Comparison of ENCODE assay signal across 22 cellular contexts in genomic region chr4:157854819-157855218, GRCh38.
DNase-seq lines count a peak whose midpoint lies in the region; ATAC-seq, FAIRE-seq and TF ChIP-seq lines count a peak whose summit lies in the region.
"Had no signal": no experiment of that assay in that cellular context is flagged by ENCODE, and none has a peak within 500 bp of the region (broad histone marks: within the 10 kb centered on the region; RNA-seq: fewer than 3 reads in every experiment).

No MANE protein-coding gene starts in this region.

- TF ChIP-seq EP300 in HepG2 (IDR thresholded peaks at IDR 0.05; ENCODE audit: low read depth in 2 of 2, low read length in 2 of 2), result no peak
- TF ChIP-seq EP300 in HepG2 (CRISPR knock-in tag; IDR thresholded peaks at IDR 0.05; ENCODE audit: borderline replicate concordance), result no peak
- no peak for TF ChIP-seq EP300 in K562 (IDR thresholded peaks at IDR 0.05; ENCODE audit: low read length)

- peaks cover 11% of the 10 kb centered on the region for H3K9me3 Mint-ChIP-seq in progenitor cell of endocrine pancreas (ENCODE audit: low read depth)

- TF ChIP-seq RAD21 in HepG2 (CRISPR knock-in tag; IDR thresholded peaks at IDR 0.05) (no peak), K562 (CRISPR knock-in tag; conservative IDR thresholded peaks at IDR 0.05 in 1 of 2, IDR thresholded peaks at IDR 0.05 in 1 of 2) (no peak)

- H3K27me3 Mint-ChIP-seq in progenitor cell of endocrine pancreas, result no peaks in the 10 kb centered on the region
- H3K27me3 Mint-ChIP-seq: B cell; CD4-positive, alpha-beta T cell had no signal

- TF ChIP-seq CTCF in HepG2 (CRISPR knock-in tag; IDR thresholded peaks at IDR 0.05) (no peak), right lobe of liver (IDR thresholded peaks at IDR 0.05) (no peak), K562 (IDR thresholded peaks at IDR 0.05 in 2 of 3, conservative IDR thresholded peaks at IDR 0.05 in 1 of 3; ENCODE audit: insufficient read depth in 2 of 3, low read depth in 1 of 3, low read length in 3 of 3) (no peak), progenitor cell of endocrine pancreas (IDR thresholded peaks at IDR 0.05; ENCODE audit: unreplicated experiment) (no peak), body of pancreas (IDR thresholded peaks at IDR 0.05) (no peak)

- peaks cover 12% of the 10 kb centered on the region for H3K4me1 Mint-ChIP-seq in progenitor cell of endocrine pancreas (ENCODE audit: low read depth)
- H3K4me1 Mint-ChIP-seq: B cell had no signal

- H3K36me3 Mint-ChIP-seq in progenitor cell of endocrine pancreas (ENCODE audit: insufficient read depth), result peaks cover 2% of the 10 kb centered on the region
- H3K36me3 Mint-ChIP-seq: CD8-positive, alpha-beta T cell had no signal

- no peaks in the 10 kb centered on the region for H3K36me3 ChIP-seq in HepG2 (replicated peaks in 1 of 2; ENCODE audit: control insufficient read depth in 1 of 2, insufficient read depth in 2 of 2, low read length in 2 of 2)
- no peaks in the 10 kb centered on the region for H3K36me3 ChIP-seq in right lobe of liver
- H3K36me3 ChIP-seq in K562 (ENCODE audit: control insufficient read depth, insufficient read depth, low read length), result no peaks in the 10 kb centered on the region
- no peaks in the 10 kb centered on the region for H3K36me3 ChIP-seq in body of pancreas (replicated peaks in 1 of 2; ENCODE audit: insufficient read depth in 1 of 2, low read depth in 2 of 2)
- H3K36me3 ChIP-seq: BLaER1 treated with 17β-estradiol and CSF1 and Interleukin-3, amounts not matched to agents 10 nM and 100 nM had no signal

- H3K9ac ChIP-seq in HepG2 (ENCODE audit: insufficient read depth, low read depth, low read length) (no peak overlapping the region), K562 (ENCODE audit: insufficient read depth in 1 of 2, low read depth in 2 of 2, low read length in 2 of 2) (no peak overlapping the region)
- H3K9ac ChIP-seq: BLaER1 treated with 17β-estradiol and CSF1 and Interleukin-3, amounts not matched to agents 10 nM and 100 nM had no signal

- H3K27ac ChIP-seq in HepG2 (ENCODE audit: extremely low read length, insufficient read depth, low read length) (no peak overlapping the region), right lobe of liver (no peak overlapping the region), K562 (ENCODE audit: extremely low read depth, low read depth, low read length) (no peak overlapping the region), body of pancreas (no peak overlapping the region)
- H3K27ac ChIP-seq: 22Rv1; A549; BLaER1 treated with 17β-estradiol and CSF1 and Interleukin-3, amounts not matched to agents 10 nM and 100 nM; C4-2B had no signal

- 27% methylated on average over 5 of the region's 5 CpGs for WGBS in HepG2 (ENCODE audit: low lambda C conversion rate)
- 54% methylated on average over 5 of the region's 5 CpGs for WGBS in right lobe of liver (ENCODE audit: insufficient coverage, low coverage, low lambda C conversion rate, missing lambda C conversion rate)
- 5% methylated on average over 5 of the region's 5 CpGs for WGBS in K562 (ENCODE audit: insufficient coverage, low coverage, missing lambda C conversion rate)
- 64% methylated on average over 5 of the region's 5 CpGs for WGBS in body of pancreas, 2 donors

- H3K79me2 ChIP-seq in HepG2 (ENCODE audit: insufficient read depth, low read length) (no peaks in the 10 kb centered on the region), K562 (ENCODE audit: control insufficient read depth, insufficient read depth, low read length) (no peaks in the 10 kb centered on the region)

- FAIRE-seq in HepG2 (lab: Jason Lieb, UNC) (no peak), K562 (lab: Jason Lieb, UNC) (no peak)
- FAIRE-seq: A549, D721Med, G401.6, GM12892, GM18507 had no signal

- H2AFZ ChIP-seq in HepG2 (ENCODE audit: low read length), result no peak overlapping the region
- H2AFZ ChIP-seq in K562 (ENCODE audit: low read depth, low read length), result no peak overlapping the region

- ATAC-seq in HepG2, result no peak
- no peak for ATAC-seq in right lobe of liver
- ATAC-seq in K562, result no peak
- no peak for ATAC-seq in body of pancreas
- ATAC-seq: A549; CD8-positive, alpha-beta T cell had no signal

- DNase-seq in HepG2 (ENCODE audit: low spot score), result no peak
- no peak for DNase-seq in right lobe of liver
- DNase-seq in K562 (ENCODE audit: extremely low read depth in 1 of 4, low spot score in 3 of 4), result no peak
- no peak for DNase-seq in progenitor cell of endocrine pancreas (ENCODE audit: low spot score, unreplicated experiment)
- no peak for DNase-seq in NCI-H2029 (lab: John Stamatoyannopoulos, UW)
- DNase-seq in body of pancreas, result no peak
- DNase-seq: AML-193; Caco-2; Calu3; CD4-positive, alpha-beta T cell; CD8-positive, alpha-beta T cell; DMS79 treated with DMSO at 0.1 percent for 48 hours; GF-D8 had no signal

- H3K9me3 ChIP-seq in HepG2 (ENCODE audit: low read length) (no peaks in the 10 kb centered on the region), right lobe of liver (no peaks in the 10 kb centered on the region), K562 (replicated peaks; ENCODE audit: control insufficient read depth, insufficient read depth, low read depth, low read length) (no peaks in the 10 kb centered on the region), body of pancreas (no peaks in the 10 kb centered on the region)
- H3K9me3 ChIP-seq: A549; BLaER1 treated with 17β-estradiol and CSF1 and Interleukin-3, amounts not matched to agents 10 nM and 100 nM; Caco-2 had no signal

- in situ Hi-C loops in HepG2 (cut with HindIII; ENCODE audit: extremely low pct_ligation_motif_present, low pct_unique_long_range_greater_than_20kb), result no loop called here
- in situ Hi-C loops in K562 (cut with MboI), result no loop called here

- POLR2A ChIA-PET in HepG2 (lab: Yijun Ruan, JAX) (no interaction called here), K562 (lab: Yijun Ruan, JAX) (no interaction called here)

- BruUV-seq in HepG2 (replicated peaks; lab: Mats Ljungman, UMichigan) (no TSS peak), K562 (replicated peaks; lab: Mats Ljungman, UMichigan) (no TSS peak)

- H3K27me3 ChIP-seq in HepG2 (ENCODE audit: control insufficient read depth in 1 of 2, insufficient read depth in 2 of 2, low read length in 2 of 2) (no peaks in the 10 kb centered on the region), right lobe of liver (no peaks in the 10 kb centered on the region), K562 (ENCODE audit: control insufficient read depth in 2 of 2, insufficient read depth in 2 of 2, low read length in 2 of 2) (no peaks in the 10 kb centered on the region), body of pancreas (no peaks in the 10 kb centered on the region)
- H3K27me3 ChIP-seq: BLaER1 treated with 17β-estradiol and CSF1 and Interleukin-3, amounts not matched to agents 10 nM and 100 nM had no signal

- CTCF ChIA-PET in HepG2 (lab: Yijun Ruan, JAX; ENCODE audit: low intra/inter-chr PET ratio, low total read pairs), result no interaction called here
- CTCF ChIA-PET in K562 (lab: Yijun Ruan, JAX; ENCODE audit: low intra/inter-chr PET ratio), result no interaction called here

- H4K20me1 ChIP-seq in HepG2 (ENCODE audit: insufficient read depth, low read length), result no peaks in the 10 kb centered on the region
- H4K20me1 ChIP-seq in K562 (replicated peaks; ENCODE audit: control insufficient read depth, insufficient read depth, low read length), result no peaks in the 10 kb centered on the region
- H4K20me1 ChIP-seq: BLaER1 treated with 17β-estradiol and CSF1 and Interleukin-3, amounts not matched to agents 10 nM and 100 nM had no signal

- H3K4me3 Mint-ChIP-seq in progenitor cell of endocrine pancreas (ENCODE audit: low read depth), result no peak overlapping the region
- H3K4me3 Mint-ChIP-seq: B cell; CD4-positive, alpha-beta T cell; CD8-positive, alpha-beta T cell had no signal

- H3K4me2 ChIP-seq in HepG2 (ENCODE audit: low read depth, low read length) (no peak overlapping the region), K562 (ENCODE audit: insufficient read depth, low read length) (no peak overlapping the region)
- H3K4me2 ChIP-seq: A549 had no signal

- H3K4me3 ChIP-seq in HepG2 (replicated peaks in 1 of 3; ENCODE audit: insufficient read depth in 1 of 3, low read depth in 2 of 3, low read length in 3 of 3) (no peak overlapping the region), right lobe of liver (no peak overlapping the region), K562 (no peak overlapping the region), body of pancreas (no peak overlapping the region)
- H3K4me3 ChIP-seq: A549; BLaER1 treated with 17β-estradiol and CSF1 and Interleukin-3, amounts not matched to agents 10 nM and 100 nM had no signal

- intact Hi-C loops in HepG2 (cut with micrococcal nuclease; ENCODE audit: unreplicated experiment) (no loop called here), right lobe of liver (cut with DNase I) (no loop called here), K562 (cut with micrococcal nuclease) (no loop called here), body of pancreas (cut with DNase I) (no loop called here)

- peak overlapping the region; percentile 8 for H3K27ac Mint-ChIP-seq in progenitor cell of endocrine pancreas
- H3K27ac Mint-ChIP-seq: B cell; CD4-positive, alpha-beta T cell; CD8-positive, alpha-beta T cell had no signal

- H3K4me1 ChIP-seq in HepG2 (ENCODE audit: insufficient read depth, low read length) (no peaks in the 10 kb centered on the region; the same call in 1 of the 2 replicates), right lobe of liver (no peaks in the 10 kb centered on the region), K562 (replicated peaks in 1 of 2; ENCODE audit: control insufficient read depth in 2 of 2, insufficient read depth in 2 of 2, low read length in 2 of 2) (no peaks in the 10 kb centered on the region), body of pancreas (no peaks in the 10 kb centered on the region)
- H3K4me1 ChIP-seq: A549, Caco-2 had no signal

- TF ChIP-seq POLR2A in HepG2 (IDR thresholded peaks at IDR 0.05; ENCODE audit: insufficient read depth in 1 of 2, low read depth in 2 of 2, low read length in 2 of 2) (no peak), right lobe of liver (IDR thresholded peaks at IDR 0.05) (no peak), K562 (conservative IDR thresholded peaks at IDR 0.05) (no peak), body of pancreas (IDR thresholded peaks at IDR 0.05) (no peak)

- no peaks in the 10 kb centered on the region for H3K9me1 ChIP-seq in K562 (ENCODE audit: control insufficient read depth, insufficient read depth, low read length)

TF ChIP-seq in K562, 482 proteins besides CTCF, POLR2A, EP300 and RAD21:
- TF ChIP-seq TFE3 (CRISPR knock-in tag; IDR thresholded peaks at IDR 0.05) (peak; percentile 78), NR3C1 (CRISPR knock-in tag; IDR thresholded peaks at IDR 0.05) (no peak)

Comparison
In these comparisons a context has a peak if more than half of its experiments do, and no peak if none do; other contexts are left out.
1. Of the 241 proteins assayed by ChIP-seq in both HepG2 and K562: peak only in HepG2: RAD51; only in K562: TFE3; in both: none; in neither: 238; mixed calls (peak in some experiments, not most) for 1.